Comparison of ENCODE assay signal across 9 cellular contexts in genomic region chr6:144007455-144007778, GRCh38. TPM values are rescaled to one million over a fixed set of nuclear protein-coding genes. Genes with fewer than 3 reads are reported as not detected.
DNase-seq lines count a peak whose midpoint lies in the region; FAIRE-seq and TF ChIP-seq lines count a peak whose summit lies in the region.
"Had no signal": no experiment of that assay in that cellular context is flagged by ENCODE, and none has a peak within 500 bp of the region (broad histone marks: within the 10 kb centered on the region; RNA-seq: fewer than 3 reads in every experiment).

No MANE protein-coding gene starts in this region.

- intact Hi-C loops in activated CD4-positive, alpha-beta T cell treated with anti-CD3 and anti-CD28 coated beads, Interleukin-2, amount 10 ng/mL, durations not matched to agents 24 days and 14 days (cut with micrococcal nuclease): no loop called here

- TF ChIP-seq CTCF in astrocyte (IDR thresholded peaks at IDR 0.05; ENCODE audit: insufficient read depth, low read depth, low read length): no peak
- TF ChIP-seq CTCF in liver (IDR thresholded peaks at IDR 0.05; ENCODE audit: low read depth, low read length, missing input control): no peak
- no peak for TF ChIP-seq CTCF in suprapubic skin (IDR thresholded peaks at IDR 0.05)

- H3K4me1 Mint-ChIP-seq in activated CD4-positive, alpha-beta T cell treated with anti-CD3 and anti-CD28 coated beads, Interleukin-2, amount 10 ng/mL, durations not matched to agents 24 days and 14 days: peaks cover 9% of the 10 kb centered on the region
- H3K4me1 Mint-ChIP-seq in astrocyte (ENCODE audit: low read depth, unreplicated experiment): no peaks in the 10 kb centered on the region

- H3K9me3 ChIP-seq in astrocyte (ENCODE audit: insufficient read depth, low read depth, low read length) (no peaks in the 10 kb centered on the region), liver (ENCODE audit: control insufficient read depth in 4 of 4, low read length in 3 of 4) (peaks cover 0 to 5% (median 0%) of the 10 kb centered on the region in 4 donors), suprapubic skin (no peaks in the 10 kb centered on the region)

- H3K9me3 Mint-ChIP-seq in activated CD4-positive, alpha-beta T cell treated with anti-CD3 and anti-CD28 coated beads, Interleukin-2, amount 10 ng/mL, durations not matched to agents 24 days and 14 days: no peaks in the 10 kb centered on the region
- peaks cover 12% of the 10 kb centered on the region for H3K9me3 Mint-ChIP-seq in astrocyte (ENCODE audit: unreplicated experiment)

- H3K4me3 Mint-ChIP-seq in activated CD4-positive, alpha-beta T cell treated with anti-CD3 and anti-CD28 coated beads, Interleukin-2, amount 10 ng/mL, durations not matched to agents 24 days and 14 days: peak overlapping the region; percentile 78
- H3K4me3 Mint-ChIP-seq in astrocyte (ENCODE audit: unreplicated experiment): peak overlapping the region; percentile 86

- H3K4me1 ChIP-seq in astrocyte (ENCODE audit: insufficient read depth, low read length) (no peaks in the 10 kb centered on the region), liver (ENCODE audit: control insufficient read depth in 4 of 4, insufficient read depth in 4 of 4, low read length in 3 of 4) (peaks cover 0 to 3% (median 0%) of the 10 kb centered on the region in 4 donors), suprapubic skin (no peaks in the 10 kb centered on the region)
- H3K4me1 ChIP-seq: BLaER1 treated with 17β-estradiol and CSF1 and Interleukin-3, amounts not matched to agents 10 nM and 100 nM had no signal

- H3K27me3 Mint-ChIP-seq in activated CD4-positive, alpha-beta T cell treated with anti-CD3 and anti-CD28 coated beads, Interleukin-2, amount 10 ng/mL, durations not matched to agents 24 days and 14 days: peaks cover 30% of the 10 kb centered on the region
- H3K27me3 Mint-ChIP-seq in astrocyte (ENCODE audit: low read depth, unreplicated experiment): peaks cover 21% of the 10 kb centered on the region

- H3K9ac ChIP-seq in astrocyte (ENCODE audit: low read length): peak overlapping the region; percentile 88
- H3K9ac ChIP-seq in liver (ENCODE audit: low read depth in 1 of 2, low read length in 2 of 2): peak overlapping the region in 1 of 2 donors; percentile 27
- H3K9ac ChIP-seq: BLaER1 treated with 17β-estradiol and CSF1 and Interleukin-3, amounts not matched to agents 10 nM and 100 nM had no signal

- H3K4me3 ChIP-seq in astrocyte (ENCODE audit: insufficient read depth, low read depth, low read length): peak overlapping the region; percentile 76
- H3K4me3 ChIP-seq in liver (ENCODE audit: low read depth in 1 of 3, low read length in 3 of 3): peak overlapping the region in 2 of 3 donors; percentile 29 to 56
- peak overlapping the region; percentile 70 for H3K4me3 ChIP-seq in suprapubic skin
- H3K4me3 ChIP-seq: BLaER1 treated with 17β-estradiol and CSF1 and Interleukin-3, amounts not matched to agents 10 nM and 100 nM had no signal

- FAIRE-seq in astrocyte (lab: Jason Lieb, UNC): no peak

- 58% methylated on average over 6 of the region's 6 CpGs for WGBS in liver
- 55% methylated on average over 6 of the region's 6 CpGs for WGBS in suprapubic skin

- no peak for DNase-seq in activated CD4-positive, alpha-beta T cell treated with anti-CD3 and anti-CD28 coated beads, Interleukin-2, amount 10 ng/mL, durations not matched to agents 24 days and 14 days
- no peak for DNase-seq in activated CD4-positive, alpha-beta T cell treated with anti-CD3 and anti-CD28 coated beads, Interleukin-2, amount 50 U/mL, for 4 hours
- no peak for DNase-seq in astrocyte (ENCODE audit: low read depth)
- DNase-seq in suprapubic skin (ENCODE audit: low spot score in 2 of 2): no peak
- DNase-seq in COLO829 (ENCODE audit: low spot score): no peak
- DNase-seq in NCI-H69 (lab: John Stamatoyannopoulos, UW): no peak
- no peak for DNase-seq in DMS114 treated with DMSO at 0.1 percent for 48 hours (lab: John Stamatoyannopoulos, UW; ENCODE audit: unreplicated experiment)

- TF ChIP-seq RAD21 in liver (IDR thresholded peaks at IDR 0.05): no peak

- H3K27me3 ChIP-seq in astrocyte (ENCODE audit: insufficient read depth, low read length) (peaks cover 4% of the 10 kb centered on the region), liver (ENCODE audit: control insufficient read depth in 4 of 4, insufficient read depth in 4 of 4, low read length in 3 of 4) (no peaks in the 10 kb centered on the region), suprapubic skin (no peaks in the 10 kb centered on the region)
- H3K27me3 ChIP-seq: BLaER1 treated with 17β-estradiol and CSF1 and Interleukin-3, amounts not matched to agents 10 nM and 100 nM had no signal

- H3K4me2 ChIP-seq in astrocyte (ENCODE audit: low read length): peak overlapping the region; percentile 85
- H3K4me2 ChIP-seq: BLaER1 treated with 17β-estradiol and CSF1 and Interleukin-3, amounts not matched to agents 10 nM and 100 nM had no signal

- H3K36me3 Mint-ChIP-seq in activated CD4-positive, alpha-beta T cell treated with anti-CD3 and anti-CD28 coated beads, Interleukin-2, amount 10 ng/mL, durations not matched to agents 24 days and 14 days (ENCODE audit: low read depth): peaks cover 3% of the 10 kb centered on the region
- H3K36me3 Mint-ChIP-seq in astrocyte (ENCODE audit: low read depth, unreplicated experiment): no peaks in the 10 kb centered on the region

- peak overlapping the region; percentile 79 for H3K27ac ChIP-seq in astrocyte (ENCODE audit: low read depth, low read length)
- H3K27ac ChIP-seq in liver (ENCODE audit: low read depth in 1 of 2, low read length in 2 of 2): peak overlapping the region in 1 of 2 donors; percentile 35
- H3K27ac ChIP-seq in suprapubic skin: peak overlapping the region; percentile 89
- H3K27ac ChIP-seq: BLaER1 treated with 17β-estradiol and CSF1 and Interleukin-3, amounts not matched to agents 10 nM and 100 nM had no signal

- peak overlapping the region; percentile 38 for H3K27ac Mint-ChIP-seq in activated CD4-positive, alpha-beta T cell treated with anti-CD3 and anti-CD28 coated beads, Interleukin-2, amount 10 ng/mL, durations not matched to agents 24 days and 14 days
- H3K27ac Mint-ChIP-seq in astrocyte (ENCODE audit: unreplicated experiment): peak overlapping the region; percentile 21

- no peaks in the 10 kb centered on the region for H3K36me3 ChIP-seq in astrocyte (ENCODE audit: insufficient read depth, low read length)
- no peaks in the 10 kb centered on the region for H3K36me3 ChIP-seq in liver (ENCODE audit: control insufficient read depth in 4 of 4, insufficient read depth in 3 of 4, low read depth in 1 of 4, low read length in 3 of 4)
- H3K36me3 ChIP-seq in suprapubic skin: no peaks in the 10 kb centered on the region

- H4K20me1 ChIP-seq in astrocyte (ENCODE audit: insufficient read depth, low read length): no peaks in the 10 kb centered on the region
- H4K20me1 ChIP-seq: BLaER1 treated with 17β-estradiol and CSF1 and Interleukin-3, amounts not matched to agents 10 nM and 100 nM had no signal

- peaks cover 31% of the 10 kb centered on the region for H3K79me2 ChIP-seq in astrocyte (ENCODE audit: insufficient read depth, low read length)

- peak overlapping the region; percentile 62 for H2AFZ ChIP-seq in astrocyte (ENCODE audit: low read depth, low read length)

- TF ChIP-seq EP300 in suprapubic skin (IDR thresholded peaks at IDR 0.05): no peak

- TF ChIP-seq POLR2A in suprapubic skin (IDR thresholded peaks at IDR 0.05): no peak

TF ChIP-seq in liver, 16 proteins besides CTCF, POLR2A, EP300 and RAD21:
- TF ChIP-seq YY1 (IDR thresholded peaks at IDR 0.05) (no peak), GABPA (IDR thresholded peaks at IDR 0.05 in 1 of 2, conservative IDR thresholded peaks at IDR 0.05 in 1 of 2) (no peak), NR2F2 (IDR thresholded peaks at IDR 0.05) (no peak), HNF4G (IDR thresholded peaks at IDR 0.05) (no peak)

RNA-seq across cellular contexts. Expression of gene PLAGL1, which starts 0.6 kb away (rescaled TPM):
- 14.6 and 19.8 TPM in 2 replicates for total RNA-seq in activated CD4-positive, alpha-beta T cell treated with anti-CD3 and anti-CD28 coated beads, Interleukin-2, amount 10 ng/mL, durations not matched to agents 24 days and 14 days
- total RNA-seq in astrocyte (18.3 and 20.3 TPM in 2 replicates), liver (1 to 10 TPM; 2.6 to 6.3 TPM), suprapubic skin (10 to 100 TPM; 43.7 to 57.0 (median 51.2) TPM)
- 1 to 10 TPM; 1.3 to 1.4 TPM for polyA plus RNA-seq in liver
